8 cellular contexts compared by ENCODE assay signal in genomic region chr7:1044189-1045037, GRCh38. TPM values are rescaled to one million over a fixed set of nuclear protein-coding genes. Genes with fewer than 3 reads are reported as not detected.
DNase-seq lines count a peak whose midpoint lies in the region; ATAC-seq and TF ChIP-seq lines count a peak whose summit lies in the region.

Gene GPR146 (plus strand): TSS chr7:1044546. CDS start chr7:1057516, 12,970 bp downstream.

- H3K79me2 ChIP-seq in OCI-LY3 (ENCODE audit: low read length), result no peaks in the 10 kb centered on the region

- peak within 1 kb of the TSS; percentile 6; the same call in 1 of the 2 replicates for H3K27ac ChIP-seq in OCI-LY3 (ENCODE audit: low read length)

- ATAC-seq in GM21447 (IDR thresholded peaks at IDR 0.05; ENCODE audit: unreplicated experiment), result peak; percentile 91

- no peaks in the 10 kb centered on the region; the same call in 1 of the 2 replicates for H4K20me1 ChIP-seq in OCI-LY3 (ENCODE audit: insufficient read depth, low read length)

- peak within 1 kb of the TSS; percentile 52 for H3K9ac ChIP-seq in OCI-LY3 (ENCODE audit: low read length)

- no peak within 1 kb of the TSS for H2AFZ ChIP-seq in OCI-LY3 (ENCODE audit: low read depth, low read length)

- peak; percentile 54 for TF ChIP-seq CTCF in OCI-LY3 (IDR thresholded peaks at IDR 0.05; ENCODE audit: low read depth, low read length)
- TF ChIP-seq CTCF in epithelial cell of esophagus (IDR thresholded peaks at IDR 0.05; ENCODE audit: insufficient read depth, low read depth, low read length, missing control alignments), result peak; percentile 62

- H3K4me2 ChIP-seq in OCI-LY3 (ENCODE audit: low read length), result peak within 1 kb of the TSS; percentile 86

- no peaks in the 10 kb centered on the region for H3K9me3 ChIP-seq in OCI-LY3 (ENCODE audit: insufficient read depth, low read length)

- DNase-seq in DMS114 treated with DMSO at 0.1 percent for 48 hours (lab: John Stamatoyannopoulos, UW; ENCODE audit: unreplicated experiment) (peak; percentile 85), HuH-7 (ENCODE audit: low spot score) (peak; percentile 100), activated T-cell treated with anti-CD3 and anti-CD28 coated beads for 1 hour (ENCODE audit: low read depth) (peak; percentile 89), epithelial cell of esophagus (ENCODE audit: low read depth) (peak; percentile 96), mucosa of gallbladder (ENCODE audit: low spot score) (peak; percentile 97)
- DNase-seq in stimulated activated CD8-positive, alpha-beta memory T cell treated with anti-CD3 and anti-CD28 coated beads, Interleukin-4, amount 100 ng/mL, for 24 hours (ENCODE audit: low read depth), result peak; percentile 93

- H3K36me3 ChIP-seq in OCI-LY3 (replicated peaks; ENCODE audit: low read depth, low read length), result no peaks in the 10 kb centered on the region

- H3K4me3 ChIP-seq in OCI-LY3 (ENCODE audit: low read length), result peak within 1 kb of the TSS; percentile 91
- peak within 1 kb of the TSS; percentile 50 for H3K4me3 ChIP-seq in epithelial cell of esophagus (ENCODE audit: low read length)

- H3K4me1 ChIP-seq in OCI-LY3 (ENCODE audit: low read length), result peaks cover 20% of the 10 kb centered on the region

- H3K27me3 ChIP-seq in OCI-LY3 (ENCODE audit: low read depth, low read length), result no peaks in the 10 kb centered on the region

RNA-seq across cellular contexts. Expression of gene GPR146, which starts in this region (rescaled TPM):
- total RNA-seq in mucosa of gallbladder, result 8.3 TPM

Comparison
In these comparisons a context has a peak if more than half of its experiments do, and no peak if none do; other contexts are left out.
1. Peak in every context shown above with its lines: DNase-seq, ATAC-seq, H3K4me3 ChIP-seq and H3K27ac ChIP-seq.